Comparison of ENCODE assay signal across 11 cellular contexts in the genomic region with DNA sequence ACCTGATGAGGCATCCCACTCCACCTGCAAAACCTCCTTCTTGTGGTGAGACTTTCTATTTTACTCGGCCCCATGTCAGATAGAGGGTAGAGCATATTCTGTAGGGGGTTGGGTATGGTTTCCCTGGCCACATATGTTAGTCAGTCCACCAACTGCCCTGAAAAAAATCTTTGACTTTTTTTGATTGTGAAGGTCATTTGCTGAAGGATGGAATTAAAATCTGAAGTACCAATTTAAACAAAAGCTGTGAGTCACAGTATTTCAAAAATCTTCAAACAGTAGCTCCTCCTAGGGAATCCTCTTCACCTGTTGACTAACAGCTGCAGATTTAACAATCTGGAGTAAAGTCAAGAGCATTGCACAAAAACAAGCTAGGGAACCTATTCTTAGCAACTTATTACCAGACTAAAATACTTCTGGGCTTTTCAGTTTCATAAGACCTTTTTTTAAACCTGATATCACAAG. TPM values are rescaled to one million over a fixed set of nuclear protein-coding genes. Genes with fewer than 3 reads are reported as not detected.
A peak's percentile ranks its signal among the peaks of the same experiment; 100 is the strongest.
DNase-seq lines count a peak whose midpoint lies in the region; ATAC-seq and TF ChIP-seq lines count a peak whose summit lies in the region.
"Had no signal": no experiment of that assay in that cellular context is flagged by ENCODE, and none has a peak within 500 bp of the region (broad histone marks: within the 10 kb centered on the region; RNA-seq: fewer than 3 reads in every experiment).

No MANE protein-coding gene starts in this region.

- TF ChIP-seq CTCF in omental fat pad (IDR thresholded peaks at IDR 0.05): no peak

- peaks cover 52% of the 10 kb centered on the region for H3K27me3 Mint-ChIP-seq in activated T-cell treated with anti-CD3 and anti-CD28 coated beads, Interleukin-2, amount 50 U/mL, for 72 hours (ENCODE audit: low read depth)
- peaks cover 38% of the 10 kb centered on the region for H3K27me3 Mint-ChIP-seq in activated T-cell treated with anti-CD3 and anti-CD28 coated beads, Interleukin-2, amount 50 U/mL, for 24 hours
- H3K27me3 Mint-ChIP-seq in stimulated activated memory B cell treated with anti-CD40 and anti-IgM and Interleukin-4, amounts not matched to agents 10 μg/mL and 1 μg/mL and 100 μg/mL, for 72 hours: peaks cover 47% of the 10 kb centered on the region

- H3K9me3 Mint-ChIP-seq in activated T-cell treated with anti-CD3 and anti-CD28 coated beads, Interleukin-2, amount 50 U/mL, for 72 hours: no peaks in the 10 kb centered on the region
- no peaks in the 10 kb centered on the region for H3K9me3 Mint-ChIP-seq in activated T-cell treated with anti-CD3 and anti-CD28 coated beads, Interleukin-2, amount 50 U/mL, for 24 hours
- H3K9me3 Mint-ChIP-seq in stimulated activated memory B cell treated with anti-CD40 and anti-IgM and Interleukin-4, amounts not matched to agents 10 μg/mL and 1 μg/mL and 100 μg/mL, for 72 hours: no peaks in the 10 kb centered on the region

- DNase-seq in activated T-cell treated with anti-CD3 and anti-CD28 coated beads, Interleukin-2, amount 50 U/mL, for 72 hours: peak; percentile 38 to 54
- no peak for DNase-seq in activated T-cell treated with anti-CD3 and anti-CD28 coated beads, Interleukin-2, amount 50 U/mL, for 24 hours
- no peak for DNase-seq in HK-2 (ENCODE audit: unreplicated experiment)
- no peak for DNase-seq in omental fat pad (ENCODE audit: low spot score)
- DNase-seq: activated naive CD4-positive, alpha-beta T cell treated with anti-CD3 and anti-CD28 coated beads, Interleukin-2, amount 50 U/mL, for 16 hours; NCI-H2081 treated with DMSO at 0.1 percent for 48 hours; T-helper 17 cell had no signal

- H3K27ac Mint-ChIP-seq in activated T-cell treated with anti-CD3 and anti-CD28 coated beads, Interleukin-2, amount 50 U/mL, for 72 hours: no peak overlapping the region
- no peak overlapping the region for H3K27ac Mint-ChIP-seq in activated T-cell treated with anti-CD3 and anti-CD28 coated beads, Interleukin-2, amount 50 U/mL, for 24 hours
- H3K27ac Mint-ChIP-seq in stimulated activated memory B cell treated with anti-CD40 and anti-IgM and Interleukin-4, amounts not matched to agents 10 μg/mL and 1 μg/mL and 100 μg/mL, for 72 hours: no peak overlapping the region
- H3K27ac Mint-ChIP-seq: T-helper 17 cell had no signal

- peaks cover 15% of the 10 kb centered on the region for H3K4me1 Mint-ChIP-seq in activated T-cell treated with anti-CD3 and anti-CD28 coated beads, Interleukin-2, amount 50 U/mL, for 72 hours (ENCODE audit: low read depth)
- peaks cover 3% of the 10 kb centered on the region for H3K4me1 Mint-ChIP-seq in activated T-cell treated with anti-CD3 and anti-CD28 coated beads, Interleukin-2, amount 50 U/mL, for 24 hours (ENCODE audit: low read depth)
- H3K4me1 Mint-ChIP-seq in stimulated activated memory B cell treated with anti-CD40 and anti-IgM and Interleukin-4, amounts not matched to agents 10 μg/mL and 1 μg/mL and 100 μg/mL, for 72 hours: peaks cover 10% of the 10 kb centered on the region

- peak overlapping the region in 1 of 2 donors; percentile 7 for H3K4me3 Mint-ChIP-seq in activated T-cell treated with anti-CD3 and anti-CD28 coated beads, Interleukin-2, amount 50 U/mL, for 72 hours
- no peak overlapping the region for H3K4me3 Mint-ChIP-seq in activated T-cell treated with anti-CD3 and anti-CD28 coated beads, Interleukin-2, amount 50 U/mL, for 24 hours
- no peak overlapping the region for H3K4me3 Mint-ChIP-seq in stimulated activated memory B cell treated with anti-CD40 and anti-IgM and Interleukin-4, amounts not matched to agents 10 μg/mL and 1 μg/mL and 100 μg/mL, for 72 hours
- H3K4me3 Mint-ChIP-seq: T-helper 17 cell had no signal

- no peaks in the 10 kb centered on the region for H3K36me3 Mint-ChIP-seq in activated T-cell treated with anti-CD3 and anti-CD28 coated beads, Interleukin-2, amount 50 U/mL, for 72 hours (ENCODE audit: insufficient read depth in 2 of 2)
- H3K36me3 Mint-ChIP-seq in activated T-cell treated with anti-CD3 and anti-CD28 coated beads, Interleukin-2, amount 50 U/mL, for 24 hours (ENCODE audit: low read depth): no peaks in the 10 kb centered on the region
- no peaks in the 10 kb centered on the region for H3K36me3 Mint-ChIP-seq in stimulated activated memory B cell treated with anti-CD40 and anti-IgM and Interleukin-4, amounts not matched to agents 10 μg/mL and 1 μg/mL and 100 μg/mL, for 72 hours

- ATAC-seq in activated T-cell treated with anti-CD3 and anti-CD28 coated beads, Interleukin-2, amount 50 U/mL, for 72 hours (replicated peaks in 1 of 2): peak; percentile 99 to 100
- peak; percentile 88 for ATAC-seq in GM21619 (IDR thresholded peaks at IDR 0.05; ENCODE audit: unreplicated experiment)
- ATAC-seq in HG03378 (IDR thresholded peaks at IDR 0.05; ENCODE audit: unreplicated experiment): peak; percentile 93
- peak; percentile 75 for ATAC-seq in stimulated activated memory B cell treated with anti-CD40 and anti-IgM and Interleukin-4, amounts not matched to agents 10 μg/mL and 1 μg/mL and 100 μg/mL, for 72 hours
- ATAC-seq in omental fat pad (ENCODE audit: low FRiP score): no peak
- ATAC-seq in HG03097 (IDR thresholded peaks at IDR 0.05; ENCODE audit: low FRiP score, unreplicated experiment): no peak
- ATAC-seq: T-helper 17 cell had no signal

RNA-seq across cellular contexts. Expression of gene CCDC110, which starts 8.0 kb away (rescaled TPM):
- total RNA-seq in activated T-cell treated with anti-CD3 and anti-CD28 coated beads, Interleukin-2, amount 50 U/mL, for 72 hours: 1 to 10 TPM in 1 of 2 donors, under 1 TPM in 1; 0.19 to 1.2 TPM
- total RNA-seq in omental fat pad: 1 to 10 TPM in 1 of 4 donors, under 1 TPM in 3; 0.19 to 2.8 (median 0.36) TPM

RNA-seq across cellular contexts. Expression of gene UFSP2, which starts 53.8 kb away (rescaled TPM):
- total RNA-seq in activated T-cell treated with anti-CD3 and anti-CD28 coated beads, Interleukin-2, amount 50 U/mL, for 72 hours: 10 to 100 TPM; 29.3 to 35.9 TPM
- 10 to 100 TPM; 22.5 to 44.8 (median 26.4) TPM for total RNA-seq in omental fat pad

RNA-seq across cellular contexts. Expression of gene PDLIM3, which starts 55.8 kb away (rescaled TPM):
- 1 to 10 TPM; 1.5 to 7.4 TPM for total RNA-seq in activated T-cell treated with anti-CD3 and anti-CD28 coated beads, Interleukin-2, amount 50 U/mL, for 72 hours
- total RNA-seq in omental fat pad: 100 to 1,000 TPM in 2 of 4 donors, 10 to 100 TPM in 2; 43.7 to 175 (median 107) TPM
- total RNA-seq: T-helper 17 cell had no signal

Comparison
In these comparisons a context has a peak if more than half of its experiments do, and no peak if none do; other contexts are left out.
1. DNase-seq: peak in activated T-cell treated with anti-CD3 and anti-CD28 coated beads, Interleukin-2, amount 50 U/mL, for 72 hours (2 of 2); none in activated T-cell treated with anti-CD3 and anti-CD28 coated beads, Interleukin-2, amount 50 U/mL, for 24 hours (single experiment), HK-2 (single experiment) and omental fat pad (single experiment).
2. ATAC-seq: peak in activated T-cell treated with anti-CD3 and anti-CD28 coated beads, Interleukin-2, amount 50 U/mL, for 72 hours (2 of 2), GM21619 (single experiment), HG03378 (single experiment) and stimulated activated memory B cell treated with anti-CD40 and anti-IgM and Interleukin-4, amounts not matched to agents 10 μg/mL and 1 μg/mL and 100 μg/mL, for 72 hours (single experiment); none in omental fat pad (single experiment) and HG03097 (single experiment).
3. RNA of gene PDLIM3, which starts 55.8 kb away (total RNA-seq): 43.7 to 175 TPM in omental fat pad; 1.5 to 7.4 TPM in activated T-cell treated with anti-CD3 and anti-CD28 coated beads, Interleukin-2, amount 50 U/mL, for 72 hours; every median in the first group is over 4 times any median in the second.